In genomic region chr2:21804151-21804550, GRCh38 we compare ENCODE assay signal across 26 cellular contexts.
"Had no signal": no experiment of that assay in that cellular context is flagged by ENCODE, and none has a peak within 500 bp of the region (broad histone marks: within the 10 kb centered on the region; RNA-seq: fewer than 3 reads in every experiment).

No MANE protein-coding gene starts in this region.

- H3K4me1 ChIP-seq: esophagus muscularis mucosa, foreskin keratinocyte, gastroesophageal sphincter, prostate gland, sigmoid colon, stomach, thyroid gland, vagina had no signal

- H3K9me3 Mint-ChIP-seq: nephron progenitor cell had no signal

- H3K36me3 Mint-ChIP-seq: immature natural killer cell; naive thymus-derived CD8-positive, alpha-beta T cell; stimulated activated effector memory CD8-positive, alpha-beta T cell treated with anti-CD3 and anti-CD28 coated beads, Interleukin-12 subunit alpha, Interleukin-12 subunit beta, amount 100 ng/mL, for 72 hours had no signal

- DNase-seq: dermis blood vessel endothelial cell; effector memory CD4-positive, alpha-beta T cell; foreskin keratinocyte; hypothalamus; immature natural killer cell; islet precursor cell; kidney glomerular epithelial cell; mesenchymal stem cell; midbrain; naive thymus-derived CD8-positive, alpha-beta T cell; nephron progenitor cell; nucleus accumbens; right cardiac atrium; sigmoid colon; stimulated activated CD4-positive, alpha-beta T cell treated with anti-CD3 and anti-CD28 coated beads, Interleukin-2, amount 100 ng/mL, for 24 hours; stimulated activated CD4-positive, alpha-beta T cell treated with anti-CD3 and anti-CD28 coated beads, Interleukin-4, amount 100 ng/mL, for 24 hours; stimulated activated naive CD4-positive, alpha-beta T cell treated with Interleukin-2 at 50 U/mL for 16 hours; stomach; thyroid gland; trophoblast cell had no signal

- H3K27me3 Mint-ChIP-seq: naive thymus-derived CD8-positive, alpha-beta T cell had no signal

- H3K27ac Mint-ChIP-seq: immature natural killer cell; naive thymus-derived CD8-positive, alpha-beta T cell; nephron progenitor cell; stimulated activated effector memory CD8-positive, alpha-beta T cell treated with anti-CD3 and anti-CD28 coated beads, Interleukin-12 subunit alpha, Interleukin-12 subunit beta, amount 100 ng/mL, for 72 hours had no signal

- H3K9me3 ChIP-seq: esophagus muscularis mucosa, gastroesophageal sphincter, prostate gland, sigmoid colon, stomach, thyroid gland, vagina had no signal

- H3K4me1 Mint-ChIP-seq: immature natural killer cell; naive thymus-derived CD8-positive, alpha-beta T cell; stimulated activated effector memory CD8-positive, alpha-beta T cell treated with anti-CD3 and anti-CD28 coated beads, Interleukin-12 subunit alpha, Interleukin-12 subunit beta, amount 100 ng/mL, for 72 hours had no signal

- H3K27me3 ChIP-seq: esophagus muscularis mucosa, foreskin keratinocyte, gastroesophageal sphincter, sigmoid colon, stomach, thyroid gland, vagina had no signal

- H3K36me3 ChIP-seq: esophagus muscularis mucosa, gastroesophageal sphincter, prostate gland, sigmoid colon, stomach, thyroid gland, vagina had no signal

- ATAC-seq: foreskin keratinocyte; gastroesophageal sphincter; naive thymus-derived CD8-positive, alpha-beta T cell; stimulated activated effector memory CD8-positive, alpha-beta T cell treated with anti-CD3 and anti-CD28 coated beads, Interleukin-12 subunit alpha, Interleukin-12 subunit beta, amount 100 ng/mL, for 72 hours had no signal

- H3K4me3 Mint-ChIP-seq: immature natural killer cell; naive thymus-derived CD8-positive, alpha-beta T cell; nephron progenitor cell; stimulated activated effector memory CD8-positive, alpha-beta T cell treated with anti-CD3 and anti-CD28 coated beads, Interleukin-12 subunit alpha, Interleukin-12 subunit beta, amount 100 ng/mL, for 72 hours had no signal

- H3K27ac ChIP-seq: coronary artery, esophagus muscularis mucosa, foreskin keratinocyte, gastroesophageal sphincter, prostate gland, sigmoid colon, stomach, thyroid gland, vagina had no signal

- H3K4me3 ChIP-seq: coronary artery, esophagus muscularis mucosa, gastroesophageal sphincter, prostate gland, sigmoid colon, stomach, thyroid gland, vagina had no signal
